Comparison of ENCODE assay signal across 20 cellular contexts in the genomic region with DNA sequence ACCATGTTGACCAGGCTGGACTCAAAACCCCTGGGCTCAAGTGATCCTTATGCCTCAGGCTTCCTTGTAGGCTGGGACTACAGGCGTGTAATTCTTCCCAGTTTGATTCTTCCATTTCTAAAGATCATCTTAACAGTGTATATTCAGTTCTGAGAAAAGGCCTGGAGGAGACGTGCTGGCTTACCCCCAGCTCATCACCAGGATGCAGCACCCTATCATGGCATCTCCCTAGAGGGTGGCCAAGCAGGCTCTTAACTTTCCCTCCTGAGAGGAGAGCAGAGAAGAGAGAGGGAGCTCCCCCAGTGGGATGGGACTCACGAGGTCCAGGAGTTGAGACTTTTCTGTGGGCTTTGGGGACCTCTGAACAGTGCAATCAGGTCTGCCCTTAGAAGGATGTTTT. TPM values are rescaled to one million over a fixed set of nuclear protein-coding genes. Genes with fewer than 3 reads are reported as not detected.
DNase-seq lines count a peak whose midpoint lies in the region; ATAC-seq and TF ChIP-seq lines count a peak whose summit lies in the region.
"Had no signal": no experiment of that assay in that cellular context is flagged by ENCODE, and none has a peak within 500 bp of the region (broad histone marks: within the 10 kb centered on the region; RNA-seq: fewer than 3 reads in every experiment).

No MANE protein-coding gene starts in this region.

- H3K27me3 ChIP-seq in right atrium auricular region (no peaks in the 10 kb centered on the region), lung (ENCODE audit: control insufficient read depth, insufficient read depth) (no peaks in the 10 kb centered on the region), prostate gland (replicated peaks; ENCODE audit: insufficient read depth) (no peaks in the 10 kb centered on the region)

- H3K27ac ChIP-seq in right atrium auricular region (no peak overlapping the region), lung (ENCODE audit: low read depth in 1 of 2, low read length in 1 of 2) (no peak overlapping the region), prostate gland (no peak overlapping the region)
- H3K27ac ChIP-seq: GM23248 had no signal

- WGBS in lung, 2 donors: 47 to 70% methylated on average over 3 of the region's 3 CpGs
- WGBS in prostate gland: 58% methylated on average over 3 of the region's 3 CpGs

- H3K4me1 ChIP-seq in right atrium auricular region (no peaks in the 10 kb centered on the region), lung (ENCODE audit: control insufficient read depth in 2 of 2, insufficient read depth in 2 of 2, low read length in 2 of 2) (no peaks in the 10 kb centered on the region), prostate gland (replicated peaks) (no peaks in the 10 kb centered on the region)

- H3K36me3 ChIP-seq in right atrium auricular region (no peaks in the 10 kb centered on the region), lung (ENCODE audit: control insufficient read depth in 2 of 2, insufficient read depth in 2 of 2, low read length in 2 of 2) (no peaks in the 10 kb centered on the region), prostate gland (no peaks in the 10 kb centered on the region)

- H3K4me3 ChIP-seq in right atrium auricular region (no peak overlapping the region), lung (no peak overlapping the region), prostate gland (no peak overlapping the region)
- H3K4me3 ChIP-seq: GM12878, GM23248 had no signal

- H3K9me3 ChIP-seq in right atrium auricular region: no peaks in the 10 kb centered on the region
- H3K9me3 ChIP-seq in lung (ENCODE audit: control insufficient read depth in 2 of 2, insufficient read depth in 1 of 2, low read length in 1 of 2): peaks cover 0 to 9% of the 10 kb centered on the region in 2 donors
- no peaks in the 10 kb centered on the region for H3K9me3 ChIP-seq in prostate gland

- no peak for TF ChIP-seq CTCF in right atrium auricular region (IDR thresholded peaks at IDR 0.05)
- no peak for TF ChIP-seq CTCF in lung (IDR thresholded peaks at IDR 0.05; ENCODE audit: control extremely low read depth, extremely low read depth)
- TF ChIP-seq CTCF in prostate gland (IDR thresholded peaks at IDR 0.05): no peak

- ATAC-seq in left ventricle myocardium superior (no peak), lung (ENCODE audit: insufficient read depth, low FRiP score) (no peak)
- ATAC-seq: GM12878 had no signal

- DNase-seq in right atrium auricular region (ENCODE audit: low spot score) (peak; percentile 18), left ventricle myocardium superior (no peak), lung (ENCODE audit: low spot score) (peak; percentile 5), prostate gland (ENCODE audit: low spot score) (peak; percentile 0), DMS53 treated with DMSO at 0.1 percent for 48 hours (lab: John Stamatoyannopoulos, UW; ENCODE audit: unreplicated experiment) (no peak), NCI-H1694 (lab: John Stamatoyannopoulos, UW) (no peak), NCI-H1417 (lab: John Stamatoyannopoulos, UW) (no peak)
- DNase-seq: C1 segment of cervical spinal cord; Calu3; CD4-positive, alpha-beta memory T cell; COR-L47; DMS53; DND-41; GM23248; H7; HCEC 1CT had no signal

- intact Hi-C loops in left ventricle myocardium superior (cut with micrococcal nuclease) (no loop called here), prostate gland (cut with DNase I) (no loop called here)

- TF ChIP-seq POLR2A in prostate gland (IDR thresholded peaks at IDR 0.05): no peak

RNA-seq across cellular contexts. Expression of gene TUBA3C, which starts 2.1 kb away (rescaled TPM):
- total RNA-seq in right atrium auricular region (not detected), left ventricle myocardium superior (not detected), lung (not detected), prostate gland (10 to 100 TPM in 1 of 2 donors, not detected in 1; 87.1 TPM)
- not detected for polyA plus RNA-seq in lung
- total RNA-seq: A673; Calu3; CD4-positive, alpha-beta memory T cell; GM12878; GM23248; H1; H7 had no signal
- polyA plus RNA-seq: BJ; CD4-positive, alpha-beta memory T cell; GM23248; H1 had no signal

Comparison
In these comparisons a context has a peak if more than half of its experiments do, and no peak if none do; other contexts are left out.
1. DNase-seq: peak in right atrium auricular region (single experiment), lung (single experiment) and prostate gland (single experiment); none in left ventricle myocardium superior (single experiment), DMS53 treated with DMSO at 0.1 percent for 48 hours (single experiment), NCI-H1694 (single experiment) and NCI-H1417 (0 of 3).